Comparison of ENCODE assay signal across 18 cellular contexts in genomic region chr2:56583796-56584313, GRCh38.
"Had no signal": no experiment of that assay in that cellular context is flagged by ENCODE, and none has a peak within 500 bp of the region (broad histone marks: within the 10 kb centered on the region; RNA-seq: fewer than 3 reads in every experiment).

No MANE protein-coding gene starts in this region.

- H3K9me3 ChIP-seq: esophagus squamous epithelium, left lung, right atrium auricular region, transverse colon had no signal

- H3K36me3 ChIP-seq: esophagus squamous epithelium, left lung, right atrium auricular region, transverse colon had no signal

- ATAC-seq: activated naive CD8-positive, alpha-beta T cell treated with anti-CD3 and anti-CD28 coated beads, Interleukin-2, amount 50 U/mL, for 24 hours; activated T-helper 17 cell treated with anti-CD3 and anti-CD28 coated beads, Interleukin-2, amount 50 U/mL, for 72 hours; left lung; naive thymus-derived CD4-positive, alpha-beta T cell; stimulated activated naive CD8-positive, alpha-beta T cell treated with anti-CD3 and anti-CD28 coated beads, Interleukin-15, Interleukin-2, amounts not matched to agents 100 U/mL and 50 U/mL, for 24 hours had no signal

- H3K4me3 Mint-ChIP-seq: activated naive CD4-positive, alpha-beta T cell treated with anti-CD3 and anti-CD28 coated beads for 36 hours; activated naive CD8-positive, alpha-beta T cell treated with anti-CD3 and anti-CD28 coated beads, Interleukin-2, amount 50 U/mL, for 24 hours; activated T-helper 17 cell treated with anti-CD3 and anti-CD28 coated beads, Interleukin-2, amount 50 U/mL, for 72 hours; naive thymus-derived CD4-positive, alpha-beta T cell had no signal

- H3K27me3 ChIP-seq: esophagus squamous epithelium, left lung, right atrium auricular region, transverse colon had no signal

- H3K27me3 Mint-ChIP-seq: activated naive CD8-positive, alpha-beta T cell treated with anti-CD3 and anti-CD28 coated beads, Interleukin-2, amount 50 U/mL, for 24 hours; activated T-helper 17 cell treated with anti-CD3 and anti-CD28 coated beads, Interleukin-2, amount 50 U/mL, for 72 hours; naive thymus-derived CD4-positive, alpha-beta T cell had no signal

- H3K36me3 Mint-ChIP-seq: naive thymus-derived CD4-positive, alpha-beta T cell had no signal

- H3K4me3 ChIP-seq: esophagus squamous epithelium, left lung, right atrium auricular region, transverse colon had no signal

- H3K27ac Mint-ChIP-seq: activated naive CD4-positive, alpha-beta T cell treated with anti-CD3 and anti-CD28 coated beads for 36 hours; activated naive CD8-positive, alpha-beta T cell treated with anti-CD3 and anti-CD28 coated beads, Interleukin-2, amount 50 U/mL, for 24 hours; activated T-helper 17 cell treated with anti-CD3 and anti-CD28 coated beads, Interleukin-2, amount 50 U/mL, for 72 hours; naive thymus-derived CD4-positive, alpha-beta T cell had no signal

- DNase-seq: activated CD4-positive, CD25-positive, alpha-beta regulatory T cell treated with anti-CD3 and anti-CD28 coated beads, Interleukin-2, amount 50 U/mL, for 72 hours; activated naive CD4-positive, alpha-beta T cell treated with anti-CD3 and anti-CD28 coated beads for 36 hours; activated naive CD8-positive, alpha-beta T cell treated with anti-CD3 and anti-CD28 coated beads, Interleukin-2, amount 50 U/mL, for 24 hours; activated T-cell treated with anti-CD3 and anti-CD28 coated beads for 4 hours; aorta; effector CD8-positive, alpha-beta T cell; esophagus squamous epithelium; hypothalamus; kidney; left lung; mammary epithelial cell; naive thymus-derived CD4-positive, alpha-beta T cell; occipital lobe; small intestine; stimulated activated naive CD8-positive, alpha-beta T cell treated with anti-CD3 and anti-CD28 coated beads, Interleukin-15, Interleukin-2, amounts not matched to agents 100 U/mL and 50 U/mL, for 24 hours; transverse colon had no signal

- H3K4me1 Mint-ChIP-seq: activated naive CD8-positive, alpha-beta T cell treated with anti-CD3 and anti-CD28 coated beads, Interleukin-2, amount 50 U/mL, for 24 hours; activated T-helper 17 cell treated with anti-CD3 and anti-CD28 coated beads, Interleukin-2, amount 50 U/mL, for 72 hours; naive thymus-derived CD4-positive, alpha-beta T cell had no signal

- H3K27ac ChIP-seq: esophagus squamous epithelium, left lung, right atrium auricular region, transverse colon had no signal
